9 cellular contexts compared by ENCODE assay signal in the genomic region with DNA sequence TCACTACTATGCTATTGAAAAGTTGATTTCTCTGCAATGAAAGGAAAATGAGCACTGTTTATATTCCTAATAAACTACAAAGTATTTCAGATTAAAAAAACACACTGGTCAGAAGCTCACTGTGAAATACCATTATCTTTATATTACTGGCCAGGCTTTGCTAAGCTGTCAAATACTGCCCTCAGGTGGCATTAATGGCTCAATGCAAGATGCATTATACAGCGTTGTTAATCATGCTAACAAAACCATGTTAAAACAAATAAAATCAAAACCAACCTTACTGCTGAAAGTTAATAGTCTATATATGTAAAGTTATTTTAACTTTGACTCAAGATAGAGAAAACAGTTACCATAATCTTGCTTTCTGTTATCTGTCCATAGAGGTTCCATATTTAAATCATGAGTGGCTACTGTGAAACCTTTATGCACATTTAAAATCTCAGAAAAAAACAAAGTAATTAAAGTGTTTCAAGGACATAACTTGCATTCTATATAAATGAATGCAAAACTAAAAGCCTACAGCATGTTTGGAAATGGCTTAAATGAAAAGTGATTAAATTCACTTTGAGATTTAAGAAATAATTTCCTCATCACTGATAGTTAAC.
DNase-seq lines count a peak whose midpoint lies in the region; ATAC-seq and TF ChIP-seq lines count a peak whose summit lies in the region.
"Had no signal": no experiment of that assay in that cellular context is flagged by ENCODE, and none has a peak within 500 bp of the region (broad histone marks: within the 10 kb centered on the region; RNA-seq: fewer than 3 reads in every experiment).

No MANE protein-coding gene starts in this region.

- no peaks in the 10 kb centered on the region for H3K9me3 ChIP-seq in heart right ventricle
- no peaks in the 10 kb centered on the region for H3K9me3 ChIP-seq in gastrocnemius medialis

- no peak overlapping the region for H3K4me3 ChIP-seq in heart right ventricle
- no peak overlapping the region for H3K4me3 ChIP-seq in gastrocnemius medialis

- H3K27ac ChIP-seq in heart right ventricle (no peak overlapping the region), gastrocnemius medialis (no peak overlapping the region)

- CTCF ChIA-PET in activated CD4-positive, alpha-beta T cell treated with anti-CD3 and anti-CD28 coated beads for 36 hours (lab: Charles Lee) = interaction anchor here (0.6 to 1.5 kb wide), 8 partner anchors 11 to 462 kb away, joined by 3 to 4 read pairs (median 3); no protein-coding TSS in a partner anchor

- peaks cover 1% of the 10 kb centered on the region for H3K36me3 Mint-ChIP-seq in activated CD4-positive, alpha-beta T cell treated with anti-CD3 and anti-CD28 coated beads for 36 hours (ENCODE audit: low read depth)
- peaks cover 56% of the 10 kb centered on the region for H3K36me3 Mint-ChIP-seq in activated T-helper 17 cell treated with anti-CD3 and anti-CD28 coated beads, Interleukin-2, amount 50 U/mL, for 72 hours (ENCODE audit: low read depth)

- H3K4me3 Mint-ChIP-seq in activated CD4-positive, alpha-beta T cell treated with anti-CD3 and anti-CD28 coated beads for 36 hours = no peak overlapping the region
- H3K4me3 Mint-ChIP-seq in activated T-helper 17 cell treated with anti-CD3 and anti-CD28 coated beads, Interleukin-2, amount 50 U/mL, for 72 hours = no peak overlapping the region
- H3K4me3 Mint-ChIP-seq: activated naive CD4-positive, alpha-beta T cell treated with anti-CD3 and anti-CD28 coated beads, Interleukin-2, amount 50 U/mL, for 24 hours had no signal

- H3K9me3 Mint-ChIP-seq in activated CD4-positive, alpha-beta T cell treated with anti-CD3 and anti-CD28 coated beads for 36 hours (ENCODE audit: low read depth) = no peaks in the 10 kb centered on the region
- no peaks in the 10 kb centered on the region for H3K9me3 Mint-ChIP-seq in activated T-helper 17 cell treated with anti-CD3 and anti-CD28 coated beads, Interleukin-2, amount 50 U/mL, for 72 hours
- H3K9me3 Mint-ChIP-seq: activated naive CD4-positive, alpha-beta T cell treated with anti-CD3 and anti-CD28 coated beads, Interleukin-2, amount 50 U/mL, for 24 hours had no signal

- POLR2A ChIA-PET in activated CD4-positive, alpha-beta T cell treated with anti-CD3 and anti-CD28 coated beads for 36 hours (lab: Charles Lee) = no interaction called here

- no peak overlapping the region for H3K27ac Mint-ChIP-seq in activated CD4-positive, alpha-beta T cell treated with anti-CD3 and anti-CD28 coated beads for 36 hours
- H3K27ac Mint-ChIP-seq in activated T-helper 17 cell treated with anti-CD3 and anti-CD28 coated beads, Interleukin-2, amount 50 U/mL, for 72 hours = no peak overlapping the region
- H3K27ac Mint-ChIP-seq: activated naive CD4-positive, alpha-beta T cell treated with anti-CD3 and anti-CD28 coated beads, Interleukin-2, amount 50 U/mL, for 24 hours had no signal

- 5 to 10% methylated on average over 1 of the region's 1 CpG for whole genome bisulfite sequencing in heart right ventricle, 2 donors

- no peaks in the 10 kb centered on the region for H3K4me1 ChIP-seq in heart right ventricle
- no peaks in the 10 kb centered on the region for H3K4me1 ChIP-seq in gastrocnemius medialis

- intact Hi-C loops in activated CD4-positive, alpha-beta T cell treated with anti-CD3 and anti-CD28 coated beads for 36 hours (cut with DNase I, micrococcal nuclease) = loop anchor here (1.0 to 10.0 kb wide), 6 partner anchors 125 to 549 kb away; no protein-coding TSS in a partner anchor
- intact Hi-C loops in heart right ventricle (cut with DNase I) = loop anchor here in 1 of 10 donors (10.0 kb wide), 1 partner anchor 127 kb away; no protein-coding TSS in a partner anchor
- intact Hi-C loops in gastrocnemius medialis (cut with DNase I; ENCODE audit: low total_unique reads) = no loop called here

- H3K27me3 Mint-ChIP-seq in activated CD4-positive, alpha-beta T cell treated with anti-CD3 and anti-CD28 coated beads for 36 hours = no peaks in the 10 kb centered on the region
- no peaks in the 10 kb centered on the region for H3K27me3 Mint-ChIP-seq in activated T-helper 17 cell treated with anti-CD3 and anti-CD28 coated beads, Interleukin-2, amount 50 U/mL, for 72 hours
- H3K27me3 Mint-ChIP-seq: activated naive CD4-positive, alpha-beta T cell treated with anti-CD3 and anti-CD28 coated beads, Interleukin-2, amount 50 U/mL, for 24 hours had no signal

- H3K36me3 ChIP-seq in heart right ventricle (peaks cover 0 to 79% (median 24%) of the 10 kb centered on the region in 9 donors), gastrocnemius medialis (peaks cover 0 to 27% of the 10 kb centered on the region in 2 donors)

- H3K4me1 Mint-ChIP-seq in activated CD4-positive, alpha-beta T cell treated with anti-CD3 and anti-CD28 coated beads for 36 hours = peaks cover 16% of the 10 kb centered on the region
- H3K4me1 Mint-ChIP-seq in activated T-helper 17 cell treated with anti-CD3 and anti-CD28 coated beads, Interleukin-2, amount 50 U/mL, for 72 hours = peaks cover 11% of the 10 kb centered on the region

- peak; percentile 51 for ATAC-seq in activated CD4-positive, alpha-beta T cell treated with anti-CD3 and anti-CD28 coated beads for 36 hours
- peak; percentile 29 for ATAC-seq in HG02870 (IDR thresholded peaks at IDR 0.05; ENCODE audit: unreplicated experiment)
- peak; percentile 50 for ATAC-seq in activated T-helper 17 cell treated with anti-CD3 and anti-CD28 coated beads, Interleukin-2, amount 50 U/mL, for 72 hours (replicated peaks)
- ATAC-seq in heart right ventricle = peak in 1 of 8 donors; percentile 53
- ATAC-seq in gastrocnemius medialis = no peak
- ATAC-seq in HG02852 (IDR thresholded peaks at IDR 0.05; ENCODE audit: unreplicated experiment) = no peak

- no peak for TF ChIP-seq POLR2A in gastrocnemius medialis (IDR thresholded peaks at IDR 0.05)

- peak; percentile 53 to 82 (median 71) for TF ChIP-seq CTCF in heart right ventricle (IDR thresholded peaks at IDR 0.05)
- TF ChIP-seq CTCF in gastrocnemius medialis (IDR thresholded peaks at IDR 0.05 in 4 of 5, conservative IDR thresholded peaks at IDR 0.05 in 1 of 5) = peak in 4 of 5 experiments; percentile 39 to 74 (median 61)

- in situ Hi-C loops in gastrocnemius medialis (cut with MboI; ENCODE audit: low sequenced_read_pairs in 4 of 4) = no loop called here

- DNase-seq in activated CD4-positive, alpha-beta T cell treated with anti-CD3 and anti-CD28 coated beads for 36 hours = peak; percentile 42
- DNase-seq in activated CD4-positive, alpha-beta T cell treated with anti-CD3 and anti-CD28 coated beads for 1 hour = no peak
- DNase-seq in NCI-H226 (peak; percentile 9), heart right ventricle (no peak), gastrocnemius medialis (no peak)

- H3K27me3 ChIP-seq in heart right ventricle (no peaks in the 10 kb centered on the region), gastrocnemius medialis (no peaks in the 10 kb centered on the region)

Comparison
In these comparisons a context has a peak if more than half of its experiments do, and no peak if none do; other contexts are left out.
1. DNase-seq: peak in activated CD4-positive, alpha-beta T cell treated with anti-CD3 and anti-CD28 coated beads for 36 hours (single experiment) and NCI-H226 (single experiment); none in activated CD4-positive, alpha-beta T cell treated with anti-CD3 and anti-CD28 coated beads for 1 hour (single experiment), heart right ventricle (0 of 2) and gastrocnemius medialis (0 of 2).
2. ATAC-seq: peak in activated CD4-positive, alpha-beta T cell treated with anti-CD3 and anti-CD28 coated beads for 36 hours (single experiment), HG02870 (single experiment) and activated T-helper 17 cell treated with anti-CD3 and anti-CD28 coated beads, Interleukin-2, amount 50 U/mL, for 72 hours (single experiment); none in gastrocnemius medialis (0 of 2) and HG02852 (single experiment).